ENCODE assay signal across 8 cellular contexts in genomic region chr17:59154335-59154720, GRCh38. TPM values are rescaled to one million over a fixed set of nuclear protein-coding genes. Genes with fewer than 3 reads are reported as not detected.
A peak's percentile ranks its signal among the peaks of the same experiment; 100 is the strongest.
DNase-seq lines count a peak whose midpoint lies in the region; ATAC-seq and TF ChIP-seq lines count a peak whose summit lies in the region.

No MANE protein-coding gene starts in this region.

- peak overlapping the region; percentile 92 for H3K4me3 ChIP-seq in fibroblast of the aortic adventitia (ENCODE audit: low read depth, low read length)
- H3K4me3 ChIP-seq in aorta (ENCODE audit: low read length in 2 of 2) = peak overlapping the region; percentile 58 to 62

- DNase-seq in NCI-H1436 (lab: John Stamatoyannopoulos, UW) = peak; percentile 50
- no peak for DNase-seq in NCI-H1436 treated with DMSO at 0.1 percent for 48 hours (lab: John Stamatoyannopoulos, UW)
- DNase-seq in M059J (ENCODE audit: low read depth) = peak; percentile 70
- peak; percentile 55 for DNase-seq in activated CD4-positive, alpha-beta T cell treated with anti-CD3 and anti-CD28 coated beads, Interleukin-2, amount 10 ng/mL, durations not matched to agents 7 days and 5 days
- DNase-seq in fibroblast of the aortic adventitia (ENCODE audit: low read depth) = no peak
- peak; percentile 60 for DNase-seq in occipital lobe (lab: John Stamatoyannopoulos, UW)
- peak in 1 of 2 donors; percentile 78 for DNase-seq in aorta

- no peak overlapping the region for H3K4me3 Mint-ChIP-seq in activated CD4-positive, alpha-beta T cell treated with anti-CD3 and anti-CD28 coated beads, Interleukin-2, amount 10 ng/mL, durations not matched to agents 7 days and 5 days

- H3K27ac Mint-ChIP-seq in activated CD4-positive, alpha-beta T cell treated with anti-CD3 and anti-CD28 coated beads, Interleukin-2, amount 10 ng/mL, durations not matched to agents 7 days and 5 days = no peak overlapping the region

- H3K9me3 ChIP-seq in aorta (ENCODE audit: control insufficient read depth, low read length) = no peaks in the 10 kb centered on the region

- H3K36me3 ChIP-seq in aorta (ENCODE audit: control insufficient read depth in 1 of 2, insufficient read depth in 2 of 2, low read length in 1 of 2) = no peaks in the 10 kb centered on the region

- peaks cover 67% of the 10 kb centered on the region for H3K4me1 Mint-ChIP-seq in activated CD4-positive, alpha-beta T cell treated with anti-CD3 and anti-CD28 coated beads, Interleukin-2, amount 10 ng/mL, durations not matched to agents 7 days and 5 days

- ATAC-seq in aorta (ENCODE audit: low FRiP score) (peak; percentile 2), HG02884 (IDR thresholded peaks at IDR 0.05; ENCODE audit: unreplicated experiment) (no peak)

- CTCF ChIA-PET in activated CD4-positive, alpha-beta T cell treated with anti-CD3 and anti-CD28 coated beads, Interleukin-2, amount 10 ng/mL, durations not matched to agents 7 days and 5 days (lab: Charles Lee) = interaction anchor here (0.6 to 1.1 kb wide), 2 partner anchors 68 to 792 kb away, joined by 4 read pairs; no protein-coding TSS in a partner anchor

- peaks cover 37% of the 10 kb centered on the region for H3K36me3 Mint-ChIP-seq in activated CD4-positive, alpha-beta T cell treated with anti-CD3 and anti-CD28 coated beads, Interleukin-2, amount 10 ng/mL, durations not matched to agents 7 days and 5 days (ENCODE audit: low read depth)

- peak overlapping the region in 1 of 2 donors; percentile 79 for H3K27ac ChIP-seq in aorta (ENCODE audit: low read depth in 1 of 2, low read length in 2 of 2)

- no peak for TF ChIP-seq CTCF in fibroblast of the aortic adventitia (IDR thresholded peaks at IDR 0.05; ENCODE audit: insufficient read depth, low read length)

- no peaks in the 10 kb centered on the region for H3K27me3 Mint-ChIP-seq in activated CD4-positive, alpha-beta T cell treated with anti-CD3 and anti-CD28 coated beads, Interleukin-2, amount 10 ng/mL, durations not matched to agents 7 days and 5 days

- H3K9me3 Mint-ChIP-seq in activated CD4-positive, alpha-beta T cell treated with anti-CD3 and anti-CD28 coated beads, Interleukin-2, amount 10 ng/mL, durations not matched to agents 7 days and 5 days = no peaks in the 10 kb centered on the region

- WGBS in aorta, 2 donors = 0% methylated on average over 24 of the region's 24 CpGs

- intact Hi-C loops in aorta (cut with DNase I) = no loop called here

- POLR2A ChIA-PET in activated CD4-positive, alpha-beta T cell treated with anti-CD3 and anti-CD28 coated beads, Interleukin-2, amount 10 ng/mL, durations not matched to agents 7 days and 5 days (lab: Charles Lee) = interaction anchor here (0.7 kb wide), 1 partner anchor 666 kb away, joined by 4 read pairs; the partner anchor contains the start of gene HSF5

- H3K4me1 ChIP-seq in aorta (ENCODE audit: control insufficient read depth in 1 of 2, insufficient read depth in 2 of 2, low read length in 2 of 2) = peaks cover 0 to 1% of the 10 kb centered on the region in 2 donors

- H3K27me3 ChIP-seq in aorta (ENCODE audit: control insufficient read depth in 1 of 2, insufficient read depth in 2 of 2, low read length in 1 of 2) = no peaks in the 10 kb centered on the region

RNA-seq across cellular contexts. Expression of gene SKA2, which starts 0.7 kb away (rescaled TPM):
- 131 and 134 TPM in 2 replicates for total RNA-seq in M059J (2014; rRNA removed; shearing (Covaris generic))
- total RNA-seq in activated CD4-positive, alpha-beta T cell treated with anti-CD3 and anti-CD28 coated beads, Interleukin-2, amount 10 ng/mL, durations not matched to agents 7 days and 5 days = 100 to 1,000 TPM; 111 to 146 TPM
- total RNA-seq in fibroblast of the aortic adventitia (ENCODE audit: low replicate concordance) = 63.4 and 136 TPM in 2 replicates
- 130 TPM for total RNA-seq in occipital lobe
- total RNA-seq in aorta = 10 to 100 TPM; 20.5 to 25.8 TPM
- polyA plus RNA-seq in aorta = 100 to 1,000 TPM in 1 of 2 donors, 10 to 100 TPM in 1; 29.1 to 111 TPM

RNA-seq across cellular contexts. Expression of gene PRR11, which starts 1.2 kb away (rescaled TPM):
- total RNA-seq in M059J (2014; rRNA removed; shearing (Covaris generic)) = 18.7 and 28.1 TPM in 2 replicates
- total RNA-seq in activated CD4-positive, alpha-beta T cell treated with anti-CD3 and anti-CD28 coated beads, Interleukin-2, amount 10 ng/mL, durations not matched to agents 7 days and 5 days = 10 to 100 TPM; 80.8 to 95.2 TPM
- total RNA-seq in fibroblast of the aortic adventitia (ENCODE audit: low replicate concordance) (2.8 and 64.7 TPM in 2 replicates), occipital lobe (2.0 TPM), aorta (1 to 10 TPM in 1 of 2 donors, under 1 TPM in 1; 0.62 to 2.9 TPM)
- 1 to 10 TPM in 1 of 2 donors, under 1 TPM in 1; 0.13 to 1.8 TPM for polyA plus RNA-seq in aorta

RNA-seq across cellular contexts. Expression of gene TRIM37, which starts 47.6 kb away (rescaled TPM):
- total RNA-seq in M059J (2014; rRNA removed; shearing (Covaris generic)) = 17.0 and 35.7 TPM in 2 replicates
- total RNA-seq in activated CD4-positive, alpha-beta T cell treated with anti-CD3 and anti-CD28 coated beads, Interleukin-2, amount 10 ng/mL, durations not matched to agents 7 days and 5 days = 10 to 100 TPM; 22.6 to 27.9 TPM
- total RNA-seq in fibroblast of the aortic adventitia (ENCODE audit: low replicate concordance) (42.0 and 45.5 TPM in 2 replicates), occipital lobe (114 TPM), aorta (10 to 100 TPM; 17.3 to 23.8 TPM)
- 10 to 100 TPM in 1 of 2 donors, 1 to 10 TPM in 1; 7.9 to 11.1 TPM for polyA plus RNA-seq in aorta

RNA-seq across cellular contexts. Expression of gene SMG8, which starts 55.5 kb away (rescaled TPM):
- 15.6 and 21.8 TPM in 2 replicates for total RNA-seq in M059J (2014; rRNA removed; shearing (Covaris generic))
- total RNA-seq in activated CD4-positive, alpha-beta T cell treated with anti-CD3 and anti-CD28 coated beads, Interleukin-2, amount 10 ng/mL, durations not matched to agents 7 days and 5 days = 10 to 100 TPM; 16.3 to 18.3 TPM
- 16.4 and 20.4 TPM in 2 replicates for total RNA-seq in fibroblast of the aortic adventitia (ENCODE audit: low replicate concordance)
- total RNA-seq in occipital lobe = 43.4 TPM
- total RNA-seq in aorta = 10 to 100 TPM in 1 of 2 donors, 1 to 10 TPM in 1; 7.5 to 11.3 TPM
- polyA plus RNA-seq in aorta = 1 to 10 TPM; 3.6 to 4.2 TPM

Comparison
In these comparisons a context has a peak if more than half of its experiments do, and no peak if none do; other contexts are left out.
1. DNase-seq: peak in NCI-H1436 (single experiment), M059J (single experiment), activated CD4-positive, alpha-beta T cell treated with anti-CD3 and anti-CD28 coated beads, Interleukin-2, amount 10 ng/mL, durations not matched to agents 7 days and 5 days (single experiment) and occipital lobe (single experiment); none in NCI-H1436 treated with DMSO at 0.1 percent for 48 hours (single experiment) and fibroblast of the aortic adventitia (single experiment).